ENCODE assay signal across 14 cellular contexts in genomic region chr9:129523953-129524847, GRCh38.
"Had no signal": no experiment of that assay in that cellular context is flagged by ENCODE, and none has a peak within 500 bp of the region (broad histone marks: within the 10 kb centered on the region; RNA-seq: fewer than 3 reads in every experiment).

No MANE protein-coding gene starts in this region.

- H3K4me2 ChIP-seq: hepatocyte had no signal

- H3K27ac Mint-ChIP-seq: activated B cell treated with CpG ODN at 0.5 μM for 24 hours; activated CD4-positive, alpha-beta T cell treated with anti-CD3 and anti-CD28 coated beads, Interleukin-2, amount 10 ng/mL, durations not matched to agents 7 days and 5 days; activated naive CD8-positive, alpha-beta T cell treated with anti-CD3 and anti-CD28 coated beads, Interleukin-2, amount 50 U/mL, for 24 hours; naive B cell had no signal

- H3K4me3 ChIP-seq: dorsolateral prefrontal cortex, hepatocyte, skin epidermis, transverse colon had no signal

- DNase-seq: activated B cell treated with CpG ODN at 0.5 μM for 24 hours; activated CD4-positive, alpha-beta T cell treated with anti-CD3 and anti-CD28 coated beads, Interleukin-2, amount 10 ng/mL, durations not matched to agents 7 days and 5 days; activated CD8-positive, alpha-beta memory T cell treated with anti-CD3 and anti-CD28 coated beads for 24 hours; activated naive CD4-positive, alpha-beta T cell; activated naive CD8-positive, alpha-beta T cell treated with anti-CD3 and anti-CD28 coated beads, Interleukin-2, amount 50 U/mL, for 24 hours; aorta; islet precursor cell; naive B cell; stimulated activated CD4-positive, alpha-beta T cell treated with anti-CD3 and anti-CD28 coated beads, Interleukin-4, amount 100 ng/mL, for 24 hours; stimulated activated naive CD4-positive, alpha-beta T cell; transverse colon had no signal

- H3K36me3 ChIP-seq: transverse colon had no signal

- H3K4me1 Mint-ChIP-seq: activated B cell treated with CpG ODN at 0.5 μM for 24 hours; activated CD4-positive, alpha-beta T cell treated with anti-CD3 and anti-CD28 coated beads, Interleukin-2, amount 10 ng/mL, durations not matched to agents 7 days and 5 days; activated naive CD8-positive, alpha-beta T cell treated with anti-CD3 and anti-CD28 coated beads, Interleukin-2, amount 50 U/mL, for 24 hours; naive B cell had no signal

- H3K79me2 ChIP-seq: hepatocyte had no signal

- H3K4me1 ChIP-seq: transverse colon had no signal

- ATAC-seq: activated naive CD8-positive, alpha-beta T cell treated with anti-CD3 and anti-CD28 coated beads, Interleukin-2, amount 50 U/mL, for 24 hours had no signal

- H3K27me3 ChIP-seq: dorsolateral prefrontal cortex, hepatocyte, transverse colon had no signal

- H2AFZ ChIP-seq: hepatocyte had no signal

- H3K4me3 Mint-ChIP-seq: activated B cell treated with CpG ODN at 0.5 μM for 24 hours; activated CD4-positive, alpha-beta T cell treated with anti-CD3 and anti-CD28 coated beads, Interleukin-2, amount 10 ng/mL, durations not matched to agents 7 days and 5 days; activated naive CD8-positive, alpha-beta T cell treated with anti-CD3 and anti-CD28 coated beads, Interleukin-2, amount 50 U/mL, for 24 hours; naive B cell had no signal

- H3K27ac ChIP-seq: dorsolateral prefrontal cortex, hepatocyte, skin epidermis, transverse colon had no signal
